In the genomic region with DNA sequence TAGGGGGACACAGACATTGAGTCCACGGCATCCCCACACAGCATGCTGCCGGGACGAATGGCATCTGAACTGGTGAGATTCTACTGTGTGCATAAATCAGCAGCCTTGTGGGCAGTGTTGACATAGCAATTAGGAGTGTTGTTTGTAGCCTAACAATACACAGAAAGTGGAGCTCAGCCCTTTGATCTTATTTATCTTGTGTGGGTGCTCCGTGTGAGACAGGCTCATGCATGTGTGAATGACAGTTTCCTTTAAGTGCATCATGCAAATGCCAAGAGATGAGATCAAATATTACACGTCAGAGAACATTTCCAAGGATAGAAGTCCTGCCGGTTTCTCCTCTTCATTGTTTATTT, we compare ENCODE assay signal across 1 cellular context.
TF ChIP-seq lines count a peak whose summit lies in the region.
"Not testable (repeated sequence)": the region's sequence is repeated elsewhere in the genome, so short reads cannot be mapped to it uniquely, and the experiment has no call there.

No MANE protein-coding gene starts in this region.

TF ChIP-seq in HepG2, 621 proteins besides CTCF, POLR2A, EP300 and RAD21:
- TF ChIP-seq FOXA3 (CRISPR knock-in tag; IDR thresholded peaks at IDR 0.05), result peak; percentile 70
- not testable (repeated sequence) for TF ChIP-seq SOX13 (IDR thresholded peaks at IDR 0.05)
- TF ChIP-seq SOX13 (CRISPR knock-in tag; conservative IDR thresholded peaks at IDR 0.05 in 1 of 2, IDR thresholded peaks at IDR 0.05 in 1 of 2), result peak in 1 of 2 experiments; percentile 62; a peak in 2 of 4 replicates
- TF ChIP-seq SOX5 (CRISPR knock-in tag; IDR thresholded peaks at IDR 0.05; ENCODE audit: borderline replicate concordance), result peak; percentile 67
- TF ChIP-seq, protein P1, sequence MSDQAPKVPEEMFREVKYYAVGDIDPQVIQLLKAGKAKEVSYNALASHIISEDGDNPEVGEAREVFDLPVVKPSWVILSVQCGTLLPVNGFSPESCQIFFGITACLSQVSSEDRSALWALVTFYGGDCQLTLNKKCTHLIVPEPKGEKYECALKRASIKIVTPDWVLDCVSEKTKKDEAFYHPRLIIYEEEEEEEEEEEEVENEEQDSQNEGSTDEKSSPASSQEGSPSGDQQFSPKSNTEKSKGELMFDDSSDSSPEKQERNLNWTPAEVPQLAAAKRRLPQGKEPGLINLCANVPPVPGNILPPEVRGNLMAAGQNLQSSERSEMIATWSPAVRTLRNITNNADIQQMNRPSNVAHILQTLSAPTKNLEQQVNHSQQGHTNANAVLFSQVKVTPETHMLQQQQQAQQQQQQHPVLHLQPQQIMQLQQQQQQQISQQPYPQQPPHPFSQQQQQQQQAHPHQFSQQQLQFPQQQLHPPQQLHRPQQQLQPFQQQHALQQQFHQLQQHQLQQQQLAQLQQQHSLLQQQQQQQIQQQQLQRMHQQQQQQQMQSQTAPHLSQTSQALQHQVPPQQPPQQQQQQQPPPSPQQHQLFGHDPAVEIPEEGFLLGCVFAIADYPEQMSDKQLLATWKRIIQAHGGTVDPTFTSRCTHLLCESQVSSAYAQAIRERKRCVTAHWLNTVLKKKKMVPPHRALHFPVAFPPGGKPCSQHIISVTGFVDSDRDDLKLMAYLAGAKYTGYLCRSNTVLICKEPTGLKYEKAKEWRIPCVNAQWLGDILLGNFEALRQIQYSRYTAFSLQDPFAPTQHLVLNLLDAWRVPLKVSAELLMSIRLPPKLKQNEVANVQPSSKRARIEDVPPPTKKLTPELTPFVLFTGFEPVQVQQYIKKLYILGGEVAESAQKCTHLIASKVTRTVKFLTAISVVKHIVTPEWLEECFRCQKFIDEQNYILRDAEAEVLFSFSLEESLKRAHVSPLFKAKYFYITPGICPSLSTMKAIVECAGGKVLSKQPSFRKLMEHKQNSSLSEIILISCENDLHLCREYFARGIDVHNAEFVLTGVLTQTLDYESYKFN (CRISPR knock-in tag; conservative IDR thresholded peaks at IDR 0.05), result 0 out of 2 replicates have a peak, but pooled peaks have one; percentile 25
- TF ChIP-seq TBX3 (IDR thresholded peaks at IDR 0.05; ENCODE audit: borderline replicate concordance), result peak; percentile 97
- TF ChIP-seq FOXP1 (IDR thresholded peaks at IDR 0.05), result peak; percentile 83
- peak; percentile 90 for TF ChIP-seq FOXP1 (CRISPR knock-in tag; IDR thresholded peaks at IDR 0.05)
- TF ChIP-seq HHEX (CRISPR knock-in tag; IDR thresholded peaks at IDR 0.05), result peak; percentile 34; the same call in 1 of the 2 replicates
- TF ChIP-seq, protein P2, sequence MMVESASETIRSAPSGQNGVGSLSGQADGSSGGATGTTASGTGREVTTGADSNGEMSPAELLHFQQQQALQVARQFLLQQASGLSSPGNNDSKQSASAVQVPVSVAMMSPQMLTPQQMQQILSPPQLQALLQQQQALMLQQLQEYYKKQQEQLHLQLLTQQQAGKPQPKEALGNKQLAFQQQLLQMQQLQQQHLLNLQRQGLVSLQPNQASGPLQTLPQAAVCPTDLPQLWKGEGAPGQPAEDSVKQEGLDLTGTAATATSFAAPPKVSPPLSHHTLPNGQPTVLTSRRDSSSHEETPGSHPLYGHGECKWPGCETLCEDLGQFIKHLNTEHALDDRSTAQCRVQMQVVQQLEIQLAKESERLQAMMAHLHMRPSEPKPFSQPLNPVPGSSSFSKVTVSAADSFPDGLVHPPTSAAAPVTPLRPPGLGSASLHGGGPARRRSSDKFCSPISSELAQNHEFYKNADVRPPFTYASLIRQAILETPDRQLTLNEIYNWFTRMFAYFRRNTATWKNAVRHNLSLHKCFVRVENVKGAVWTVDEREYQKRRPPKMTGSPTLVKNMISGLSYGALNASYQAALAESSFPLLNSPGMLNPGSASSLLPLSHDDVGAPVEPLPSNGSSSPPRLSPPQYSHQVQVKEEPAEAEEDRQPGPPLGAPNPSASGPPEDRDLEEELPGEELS (CRISPR knock-in tag; IDR thresholded peaks at IDR 0.05), result peak; percentile 90
- TF ChIP-seq ISL2 (CRISPR knock-in tag; IDR thresholded peaks at IDR 0.05), result 0 out of 2 replicates have a peak, but pooled peaks have one; percentile 21
- peak; percentile 63; the same call in 1 of the 2 replicates for TF ChIP-seq PITX1 (CRISPR knock-in tag; IDR thresholded peaks at IDR 0.05)
- 0 out of 2 replicates have a peak, but pooled peaks have one; percentile 39 for TF ChIP-seq MIXL1 (CRISPR knock-in tag; IDR thresholded peaks at IDR 0.05)
- peak; percentile 96 for TF ChIP-seq ZNF205 (CRISPR knock-in tag; IDR thresholded peaks at IDR 0.05)
- peak; percentile 61; the same call in 1 of the 2 replicates for TF ChIP-seq FOXA1 (IDR thresholded peaks at IDR 0.05)
- peak; percentile 73; the same call in 1 of the 2 replicates for TF ChIP-seq FOXA1 (CRISPR knock-in tag; IDR thresholded peaks at IDR 0.05)
- TF ChIP-seq ZNF263 (CRISPR knock-in tag; IDR thresholded peaks at IDR 0.05), result peak; percentile 55
